In genomic region chr9:27654629-27655285, GRCh38 we compare ENCODE assay signal across 2 cellular contexts.
A peak's percentile ranks its signal among the peaks of the same experiment; 100 is the strongest.
TF ChIP-seq lines count a peak whose summit lies in the region.

No MANE protein-coding gene starts in this region.

TF ChIP-seq in liver, 16 proteins besides CTCF, POLR2A, EP300 and RAD21 (continued from another document):
- TF ChIP-seq, protein P1, sequence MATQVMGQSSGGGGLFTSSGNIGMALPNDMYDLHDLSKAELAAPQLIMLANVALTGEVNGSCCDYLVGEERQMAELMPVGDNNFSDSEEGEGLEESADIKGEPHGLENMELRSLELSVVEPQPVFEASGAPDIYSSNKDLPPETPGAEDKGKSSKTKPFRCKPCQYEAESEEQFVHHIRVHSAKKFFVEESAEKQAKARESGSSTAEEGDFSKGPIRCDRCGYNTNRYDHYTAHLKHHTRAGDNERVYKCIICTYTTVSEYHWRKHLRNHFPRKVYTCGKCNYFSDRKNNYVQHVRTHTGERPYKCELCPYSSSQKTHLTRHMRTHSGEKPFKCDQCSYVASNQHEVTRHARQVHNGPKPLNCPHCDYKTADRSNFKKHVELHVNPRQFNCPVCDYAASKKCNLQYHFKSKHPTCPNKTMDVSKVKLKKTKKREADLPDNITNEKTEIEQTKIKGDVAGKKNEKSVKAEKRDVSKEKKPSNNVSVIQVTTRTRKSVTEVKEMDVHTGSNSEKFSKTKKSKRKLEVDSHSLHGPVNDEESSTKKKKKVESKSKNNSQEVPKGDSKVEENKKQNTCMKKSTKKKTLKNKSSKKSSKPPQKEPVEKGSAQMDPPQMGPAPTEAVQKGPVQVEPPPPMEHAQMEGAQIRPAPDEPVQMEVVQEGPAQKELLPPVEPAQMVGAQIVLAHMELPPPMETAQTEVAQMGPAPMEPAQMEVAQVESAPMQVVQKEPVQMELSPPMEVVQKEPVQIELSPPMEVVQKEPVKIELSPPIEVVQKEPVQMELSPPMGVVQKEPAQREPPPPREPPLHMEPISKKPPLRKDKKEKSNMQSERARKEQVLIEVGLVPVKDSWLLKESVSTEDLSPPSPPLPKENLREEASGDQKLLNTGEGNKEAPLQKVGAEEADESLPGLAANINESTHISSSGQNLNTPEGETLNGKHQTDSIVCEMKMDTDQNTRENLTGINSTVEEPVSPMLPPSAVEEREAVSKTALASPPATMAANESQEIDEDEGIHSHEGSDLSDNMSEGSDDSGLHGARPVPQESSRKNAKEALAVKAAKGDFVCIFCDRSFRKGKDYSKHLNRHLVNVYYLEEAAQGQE (IDR thresholded peaks at IDR 0.05): no peak
- no peak for TF ChIP-seq TAF1 (conservative IDR thresholded peaks at IDR 0.05)
- no peak for TF ChIP-seq NR2F2 (IDR thresholded peaks at IDR 0.05)
- no peak for TF ChIP-seq JUND (IDR thresholded peaks at IDR 0.05)
- TF ChIP-seq, protein P2, sequence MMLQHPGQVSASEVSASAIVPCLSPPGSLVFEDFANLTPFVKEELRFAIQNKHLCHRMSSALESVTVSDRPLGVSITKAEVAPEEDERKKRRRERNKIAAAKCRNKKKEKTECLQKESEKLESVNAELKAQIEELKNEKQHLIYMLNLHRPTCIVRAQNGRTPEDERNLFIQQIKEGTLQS (IDR thresholded peaks at IDR 0.05): no peak
- TF ChIP-seq HNF4A (conservative IDR thresholded peaks at IDR 0.05): peak in 1 of 2 donors; percentile 26
- TF ChIP-seq YY1 (IDR thresholded peaks at IDR 0.05): no peak
- no peak for TF ChIP-seq HNF4G (IDR thresholded peaks at IDR 0.05)
- TF ChIP-seq ZBTB33 (IDR thresholded peaks at IDR 0.05): no peak

TF ChIP-seq in HepG2, 621 proteins besides CTCF, POLR2A, EP300 and RAD21 (continued from another document):
- no peak for TF ChIP-seq ZNF20 (CRISPR knock-in tag; IDR thresholded peaks at IDR 0.05)
- no peak for TF ChIP-seq STAG1 (CRISPR knock-in tag; IDR thresholded peaks at IDR 0.05)
- TF ChIP-seq GABPA (IDR thresholded peaks at IDR 0.05; ENCODE audit: low read depth, low read length): no peak
- no peak for TF ChIP-seq GABPA (CRISPR knock-in tag; IDR thresholded peaks at IDR 0.05; ENCODE audit: low read depth)
- TF ChIP-seq ZBTB37 (CRISPR knock-in tag; IDR thresholded peaks at IDR 0.05): no peak
- TF ChIP-seq FOSL1 (CRISPR knock-in tag; IDR thresholded peaks at IDR 0.05; ENCODE audit: borderline replicate concordance): no peak
- TF ChIP-seq, protein P3, sequence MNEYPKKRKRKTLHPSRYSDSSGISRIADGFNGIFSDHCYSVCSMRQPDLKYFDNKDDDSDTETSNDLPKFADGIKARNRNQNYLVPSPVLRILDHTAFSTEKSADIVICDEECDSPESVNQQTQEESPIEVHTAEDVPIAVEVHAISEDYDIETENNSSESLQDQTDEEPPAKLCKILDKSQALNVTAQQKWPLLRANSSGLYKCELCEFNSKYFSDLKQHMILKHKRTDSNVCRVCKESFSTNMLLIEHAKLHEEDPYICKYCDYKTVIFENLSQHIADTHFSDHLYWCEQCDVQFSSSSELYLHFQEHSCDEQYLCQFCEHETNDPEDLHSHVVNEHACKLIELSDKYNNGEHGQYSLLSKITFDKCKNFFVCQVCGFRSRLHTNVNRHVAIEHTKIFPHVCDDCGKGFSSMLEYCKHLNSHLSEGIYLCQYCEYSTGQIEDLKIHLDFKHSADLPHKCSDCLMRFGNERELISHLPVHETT (CRISPR knock-in tag; conservative IDR thresholded peaks at IDR 0.05): no peak
- TF ChIP-seq, protein P4, sequence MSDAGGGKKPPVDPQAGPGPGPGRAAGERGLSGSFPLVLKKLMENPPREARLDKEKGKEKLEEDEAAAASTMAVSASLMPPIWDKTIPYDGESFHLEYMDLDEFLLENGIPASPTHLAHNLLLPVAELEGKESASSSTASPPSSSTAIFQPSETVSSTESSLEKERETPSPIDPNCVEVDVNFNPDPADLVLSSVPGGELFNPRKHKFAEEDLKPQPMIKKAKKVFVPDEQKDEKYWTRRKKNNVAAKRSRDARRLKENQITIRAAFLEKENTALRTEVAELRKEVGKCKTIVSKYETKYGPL (CRISPR knock-in tag; IDR thresholded peaks at IDR 0.05): no peak
- no peak for TF ChIP-seq TBL1XR1 (IDR thresholded peaks at IDR 0.05; ENCODE audit: borderline replicate concordance, low read length, partially characterized antibody)
- TF ChIP-seq, protein P5, sequence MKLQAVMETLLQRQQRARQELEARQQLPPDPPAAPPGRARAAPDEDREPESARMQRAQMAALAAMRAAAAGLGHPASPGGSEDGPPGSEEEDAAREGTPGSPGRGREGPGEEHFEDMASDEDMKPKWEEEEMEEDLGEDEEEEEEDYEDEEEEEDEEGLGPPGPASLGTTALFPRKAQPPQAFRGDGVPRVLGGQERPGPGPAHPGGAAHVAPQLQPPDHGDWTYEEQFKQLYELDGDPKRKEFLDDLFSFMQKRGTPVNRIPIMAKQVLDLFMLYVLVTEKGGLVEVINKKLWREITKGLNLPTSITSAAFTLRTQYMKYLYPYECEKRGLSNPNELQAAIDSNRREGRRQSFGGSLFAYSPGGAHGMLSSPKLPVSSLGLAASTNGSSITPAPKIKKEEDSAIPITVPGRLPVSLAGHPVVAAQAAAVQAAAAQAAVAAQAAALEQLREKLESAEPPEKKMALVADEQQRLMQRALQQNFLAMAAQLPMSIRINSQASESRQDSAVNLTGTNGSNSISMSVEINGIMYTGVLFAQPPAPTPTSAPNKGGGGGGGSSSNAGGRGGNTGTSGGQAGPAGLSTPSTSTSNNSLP (IDR thresholded peaks at IDR 0.05; ENCODE audit: low read depth, low read length): no peak
